ENCODE assay signal across 8 cellular contexts in genomic region chr3:51682079-51682478, GRCh38. TPM values are rescaled to one million over a fixed set of nuclear protein-coding genes. Genes with fewer than 3 reads are reported as not detected.
A peak's percentile ranks its signal among the peaks of the same experiment; 100 is the strongest.
DNase-seq lines count a peak whose midpoint lies in the region; ATAC-seq and TF ChIP-seq lines count a peak whose summit lies in the region.

No MANE protein-coding gene starts in this region.

- H3K36me3 ChIP-seq in ovary, result no peaks in the 10 kb centered on the region
- peaks cover 18% of the 10 kb centered on the region for H3K36me3 ChIP-seq in upper lobe of right lung

- DNase-seq in ELF-1 (ENCODE audit: low read depth, low spot score) (peak; percentile 93), SHP77 treated with DMSO at 0.1 percent for 48 hours (lab: John Stamatoyannopoulos, UW) (peak; percentile 35), foreskin melanocyte (peak; percentile 82), ovary (peak; percentile 50 to 72 (median 64)), upper lobe of right lung (no peak)
- DNase-seq in activated effector memory CD4-positive, alpha-beta T cell treated with Interleukin-2 at 50 U/mL for 16 hours, result peak; percentile 69

- H3K27ac ChIP-seq in ovary (no peak overlapping the region), upper lobe of right lung (peak overlapping the region; percentile 66)

- WGBS in ovary, 3 donors, result 17 to 27% (median 24%) methylated on average over 4 of the region's 4 CpGs

- peak; percentile 83 for ATAC-seq in GM21576 (IDR thresholded peaks at IDR 0.05; ENCODE audit: unreplicated experiment)
- ATAC-seq in upper lobe of right lung, result peak; percentile 88

- H3K4me1 Mint-ChIP-seq in IgD-negative memory B cell, result peaks cover 37 to 66% (median 63%) of the 10 kb centered on the region in 3 donors

- no peak for TF ChIP-seq POLR2A in ovary (IDR thresholded peaks at IDR 0.05)

- H3K9me3 ChIP-seq in ovary (no peaks in the 10 kb centered on the region), upper lobe of right lung (no peaks in the 10 kb centered on the region)

- H3K4me3 ChIP-seq in ovary (no peak overlapping the region), upper lobe of right lung (no peak overlapping the region)

- TF ChIP-seq CTCF in ovary (IDR thresholded peaks at IDR 0.05), result peak; percentile 24 to 86 (median 72)
- peak; percentile 79 for TF ChIP-seq CTCF in upper lobe of right lung (IDR thresholded peaks at IDR 0.05)

- no peaks in the 10 kb centered on the region for H3K27me3 Mint-ChIP-seq in IgD-negative memory B cell

- no peak for TF ChIP-seq EP300 in ovary (IDR thresholded peaks at IDR 0.05)

- intact Hi-C loops in ovary (cut with DNase I) (loop anchor here in 3 of 4 donors (5.0 to 10.0 kb wide), 3 partner anchors 147 to 1065 kb away; partner anchors contain the start of genes RBM15B (in 2 of the 3), MAPKAPK3 (in 1 of the 3) and RAD54L2 (in 1 of the 3)), upper lobe of right lung (cut with DNase I) (loop anchor here (5.0 kb wide), 1 partner anchor 180 kb away; the partner anchor contains the start of gene DCAF1)

- H3K27me3 ChIP-seq in ovary, result no peaks in the 10 kb centered on the region
- H3K27me3 ChIP-seq in upper lobe of right lung, result no peaks in the 10 kb centered on the region

- peak overlapping the region; percentile 9 to 83 (median 40) for H3K4me3 Mint-ChIP-seq in IgD-negative memory B cell

- no peaks in the 10 kb centered on the region for H3K9me3 Mint-ChIP-seq in IgD-negative memory B cell

- H3K27ac Mint-ChIP-seq in IgD-negative memory B cell, result peak overlapping the region; percentile 15 to 93 (median 28)

- peaks cover 4% of the 10 kb centered on the region for H3K36me3 Mint-ChIP-seq in IgD-negative memory B cell

- H3K4me1 ChIP-seq in ovary (ENCODE audit: insufficient read depth) (no peaks in the 10 kb centered on the region), upper lobe of right lung (peaks cover 53% of the 10 kb centered on the region)

RNA-seq across cellular contexts. Expression of gene TEX264, which starts 11.0 kb away (rescaled TPM):
- polyA plus RNA-seq in IgD-negative memory B cell (100 TPM), ovary (10 to 100 TPM; 51.0 to 62.3 TPM)
- total RNA-seq in ovary (10 to 100 TPM; 27.1 to 88.8 (median 38.7) TPM), upper lobe of right lung (51.0 TPM)

RNA-seq across cellular contexts. Expression of gene GRM2, which starts 24.8 kb away (rescaled TPM):
- not detected for polyA plus RNA-seq in IgD-negative memory B cell
- total RNA-seq in ovary, result under 1 TPM in 4 of 7 donors, not detected in 3; 0.25 to 0.47 (median 0.34) TPM
- under 1 TPM; 0.10 to 0.24 TPM for polyA plus RNA-seq in ovary
- 0.49 TPM for total RNA-seq in upper lobe of right lung
